ENCODE assay signal across 8 cellular contexts in genomic region chr22:49967333-49968241, GRCh38. TPM values are rescaled to one million over a fixed set of nuclear protein-coding genes. Genes with fewer than 3 reads are reported as not detected.
DNase-seq lines count a peak whose midpoint lies in the region; FAIRE-seq and TF ChIP-seq lines count a peak whose summit lies in the region.

No MANE protein-coding gene starts in this region.

- H3K27me3 ChIP-seq in H9 (ENCODE audit: insufficient read depth, low read length), result no peaks in the 10 kb centered on the region

- TF ChIP-seq CTCF in H9 (conservative IDR thresholded peaks at IDR 0.05), result no peak

- peaks cover 7 to 9% of the 10 kb centered on the region in 2 experiments; a peak in 3 of 4 replicates for H3K4me1 Mint-ChIP-seq in H9
- peaks cover 34% of the 10 kb centered on the region for H3K4me1 Mint-ChIP-seq in activated T-helper 1 cell treated with anti-CD3 and anti-CD28 coated beads, Interleukin-12 subunit alpha, Interleukin-12 subunit beta, Interleukin-2, Interleukin-4 antibody, amounts not matched to agents 30 ng/mL and 10 ng/mL and 1 ng/mL, durations not matched to agents 14 hours and 24 hours and 36 hours (ENCODE audit: low read depth)

- no peak overlapping the region for H4K91ac ChIP-seq in H9 (ENCODE audit: insufficient read length, low read depth, low read length)

- no peak overlapping the region for H2BK20ac ChIP-seq in H9 (ENCODE audit: low read depth, low read length, poor library complexity, severe bottlenecking)

- H3K4me1 ChIP-seq in H9 (ENCODE audit: insufficient read depth, low read length), result no peaks in the 10 kb centered on the region; the same call in 1 of the 2 replicates

- no peak overlapping the region for H3K27ac Mint-ChIP-seq in H9
- H3K27ac Mint-ChIP-seq in activated T-helper 1 cell treated with anti-CD3 and anti-CD28 coated beads, Interleukin-12 subunit alpha, Interleukin-12 subunit beta, Interleukin-2, Interleukin-4 antibody, amounts not matched to agents 30 ng/mL and 10 ng/mL and 1 ng/mL, durations not matched to agents 14 hours and 24 hours and 36 hours, result peak overlapping the region; percentile 52

- DNase-seq in H9 (peak; percentile 33), hypothalamus (lab: John Stamatoyannopoulos, UW) (peak in 32 of 51 donors; percentile 35 to 83 (median 60)), KG1 (lab: John Stamatoyannopoulos, UW) (no peak), epidermal melanocyte (ENCODE audit: insufficient read length, low spot score) (no peak), GM19239 (ENCODE audit: insufficient read length, low spot score) (no peak), NK-92 (lab: John Stamatoyannopoulos, UW; ENCODE audit: unreplicated experiment) (no peak)
- DNase-seq in activated T-helper 1 cell treated with anti-CD3 and anti-CD28 coated beads, Interleukin-12 subunit alpha, Interleukin-12 subunit beta, Interleukin-2, Interleukin-4 antibody, amounts not matched to agents 30 ng/mL and 10 ng/mL and 1 ng/mL, durations not matched to agents 14 hours and 24 hours and 36 hours (ENCODE audit: low spot score), result no peak
- peak; percentile 45 for DNase-seq in stimulated activated CD4-positive, alpha-beta T cell treated with anti-CD3 and anti-CD28 coated beads, Interleukin-15, amount 100 ng/mL, for 24 hours

- no peaks in the 10 kb centered on the region for H4K20me1 ChIP-seq in H9 (ENCODE audit: control insufficient read depth, insufficient read depth, insufficient read length)

- no peak overlapping the region for H3K23ac ChIP-seq in H9 (ENCODE audit: insufficient read length, low read depth, low read length)

- H3K27me3 Mint-ChIP-seq in H9 (ENCODE audit: low read depth), result peaks cover 16% of the 10 kb centered on the region
- no peaks in the 10 kb centered on the region for H3K27me3 Mint-ChIP-seq in activated T-helper 1 cell treated with anti-CD3 and anti-CD28 coated beads, Interleukin-12 subunit alpha, Interleukin-12 subunit beta, Interleukin-2, Interleukin-4 antibody, amounts not matched to agents 30 ng/mL and 10 ng/mL and 1 ng/mL, durations not matched to agents 14 hours and 24 hours and 36 hours (ENCODE audit: insufficient read depth)

- no peak overlapping the region for H3K18ac ChIP-seq in H9 (ENCODE audit: insufficient read length, low read depth, low read length)

- no CpG with 5 or more reads among the region's 38 CpGs for WGBS in H9 (ENCODE audit: extremely low coverage, insufficient read length, low lambda C conversion rate)

- H3K79me2 ChIP-seq in H9 (ENCODE audit: insufficient read depth, low read length), result peaks cover 3% of the 10 kb centered on the region; the same call in 1 of the 2 replicates

- peaks cover 8 to 15% (median 14%) of the 10 kb centered on the region in 3 experiments; a peak in 5 of 7 replicates for H3K36me3 Mint-ChIP-seq in H9 (ENCODE audit: insufficient read depth in 1 of 3, low read depth in 3 of 3)
- H3K36me3 Mint-ChIP-seq in activated T-helper 1 cell treated with anti-CD3 and anti-CD28 coated beads, Interleukin-12 subunit alpha, Interleukin-12 subunit beta, Interleukin-2, Interleukin-4 antibody, amounts not matched to agents 30 ng/mL and 10 ng/mL and 1 ng/mL, durations not matched to agents 14 hours and 24 hours and 36 hours (ENCODE audit: low read depth), result peaks cover 21% of the 10 kb centered on the region

- no peaks in the 10 kb centered on the region for H3K9me3 ChIP-seq in H9 (ENCODE audit: control insufficient read depth, low read depth, low read length)

- no peak overlapping the region for H4K8ac ChIP-seq in H9 (replicated peaks; ENCODE audit: insufficient read length, low read depth, low read length)

- no peak overlapping the region for H3K4me3 Mint-ChIP-seq in H9
- H3K4me3 Mint-ChIP-seq in activated T-helper 1 cell treated with anti-CD3 and anti-CD28 coated beads, Interleukin-12 subunit alpha, Interleukin-12 subunit beta, Interleukin-2, Interleukin-4 antibody, amounts not matched to agents 30 ng/mL and 10 ng/mL and 1 ng/mL, durations not matched to agents 14 hours and 24 hours and 36 hours, result peak overlapping the region; percentile 30

- H2BK15ac ChIP-seq in H9 (ENCODE audit: low read depth, low read length), result no peak overlapping the region

- H2AK5ac ChIP-seq in H9 (ENCODE audit: insufficient read length, low read length), result no peak overlapping the region

- intact Hi-C loops in activated T-helper 1 cell treated with anti-CD3 and anti-CD28 coated beads, Interleukin-12 subunit alpha, Interleukin-12 subunit beta, Interleukin-2, Interleukin-4 antibody, amounts not matched to agents 30 ng/mL and 10 ng/mL and 1 ng/mL, durations not matched to agents 14 hours and 24 hours and 36 hours (cut with micrococcal nuclease), result loop anchor here (10.0 kb wide), 1 partner anchor 567 kb away; the partner anchor contains the start of gene TYMP

- H2BK120ac ChIP-seq in H9 (ENCODE audit: low read depth, low read length, poor library complexity, severe bottlenecking), result no peak overlapping the region

- H3K56ac ChIP-seq in H9 (ENCODE audit: insufficient read length, low read depth, low read length), result no peak overlapping the region

- peaks cover 6% of the 10 kb centered on the region for H3K79me1 ChIP-seq in H9 (ENCODE audit: insufficient read depth, low read depth, low read length, poor library complexity, severe bottlenecking)

- H3T11ph ChIP-seq in H9 (ENCODE audit: low read length), result no peak overlapping the region

- no peaks in the 10 kb centered on the region for H3K23me2 ChIP-seq in H9 (ENCODE audit: insufficient read length, low read depth, low read length, poor library complexity, severe bottlenecking)

- no peak overlapping the region; the same call in 1 of the 2 replicates for H3K14ac ChIP-seq in H9 (ENCODE audit: insufficient read depth, low read length)

- H3K9ac ChIP-seq in H9 (ENCODE audit: extremely low read depth, insufficient read length, low read length), result no peak overlapping the region

- no peak for FAIRE-seq in GM19239 (lab: Jason Lieb, UNC)

- no peak overlapping the region for H2BK12ac ChIP-seq in H9 (ENCODE audit: insufficient read length, low read depth, low read length)

- H3K4ac ChIP-seq in H9 (ENCODE audit: low read depth, low read length), result no peak overlapping the region

- no peak overlapping the region for H3K27ac ChIP-seq in H9 (ENCODE audit: insufficient read length, low read depth, low read length)

- no peak overlapping the region for H3K4me2 ChIP-seq in H9 (ENCODE audit: insufficient read depth, insufficient read length, low read length)

- H2BK5ac ChIP-seq in H9 (ENCODE audit: insufficient read length, low read length), result no peak overlapping the region

- H2AFZ ChIP-seq in H9 (ENCODE audit: low read length), result no peak overlapping the region

- no peak overlapping the region for H4K5ac ChIP-seq in H9 (ENCODE audit: insufficient read length, low read depth, low read length)

- no peaks in the 10 kb centered on the region for H3K9me3 Mint-ChIP-seq in H9
- no peaks in the 10 kb centered on the region for H3K9me3 Mint-ChIP-seq in activated T-helper 1 cell treated with anti-CD3 and anti-CD28 coated beads, Interleukin-12 subunit alpha, Interleukin-12 subunit beta, Interleukin-2, Interleukin-4 antibody, amounts not matched to agents 30 ng/mL and 10 ng/mL and 1 ng/mL, durations not matched to agents 14 hours and 24 hours and 36 hours

RNA-seq across cellular contexts. Expression of gene PIM3, which starts 7.0 kb away (rescaled TPM):
- total RNA-seq in H9 (2021), result 43.4 and 45.1 TPM in 2 replicates
- 290 and 291 TPM in 2 replicates for total RNA-seq in activated T-helper 1 cell treated with anti-CD3 and anti-CD28 coated beads, Interleukin-12 subunit alpha, Interleukin-12 subunit beta, Interleukin-2, Interleukin-4 antibody, amounts not matched to agents 30 ng/mL and 10 ng/mL and 1 ng/mL, durations not matched to agents 14 hours and 24 hours and 36 hours

RNA-seq across cellular contexts. Expression of gene IL17REL, which starts 45.0 kb away (rescaled TPM):
- 0.11 and 0.20 TPM in 2 replicates for total RNA-seq in H9 (2021)
- total RNA-seq in activated T-helper 1 cell treated with anti-CD3 and anti-CD28 coated beads, Interleukin-12 subunit alpha, Interleukin-12 subunit beta, Interleukin-2, Interleukin-4 antibody, amounts not matched to agents 30 ng/mL and 10 ng/mL and 1 ng/mL, durations not matched to agents 14 hours and 24 hours and 36 hours, result 0.05 TPM in 1 of 2 replicates, not detected in the other

RNA-seq across cellular contexts. Expression of gene CRELD2, which starts 49.2 kb away (rescaled TPM):
- 34.7 and 37.9 TPM in 2 replicates for total RNA-seq in H9 (2021)
- total RNA-seq in activated T-helper 1 cell treated with anti-CD3 and anti-CD28 coated beads, Interleukin-12 subunit alpha, Interleukin-12 subunit beta, Interleukin-2, Interleukin-4 antibody, amounts not matched to agents 30 ng/mL and 10 ng/mL and 1 ng/mL, durations not matched to agents 14 hours and 24 hours and 36 hours, result 48.1 and 51.0 TPM in 2 replicates

RNA-seq across cellular contexts. Expression of gene ALG12, which starts 49.3 kb away (rescaled TPM):
- total RNA-seq in H9 (2021), result 19.2 and 20.6 TPM in 2 replicates
- total RNA-seq in activated T-helper 1 cell treated with anti-CD3 and anti-CD28 coated beads, Interleukin-12 subunit alpha, Interleukin-12 subunit beta, Interleukin-2, Interleukin-4 antibody, amounts not matched to agents 30 ng/mL and 10 ng/mL and 1 ng/mL, durations not matched to agents 14 hours and 24 hours and 36 hours, result 13.1 and 18.5 TPM in 2 replicates

Comparison
In these comparisons a context has a peak if more than half of its experiments do, and no peak if none do; other contexts are left out.
1. DNase-seq: peak in H9 (single experiment), hypothalamus (32 of 51) and stimulated activated CD4-positive, alpha-beta T cell treated with anti-CD3 and anti-CD28 coated beads, Interleukin-15, amount 100 ng/mL, for 24 hours (single experiment); none in activated T-helper 1 cell treated with anti-CD3 and anti-CD28 coated beads, Interleukin-12 subunit alpha, Interleukin-12 subunit beta, Interleukin-2, Interleukin-4 antibody, amounts not matched to agents 30 ng/mL and 10 ng/mL and 1 ng/mL, durations not matched to agents 14 hours and 24 hours and 36 hours (single experiment), KG1 (single experiment), epidermal melanocyte (single experiment), GM19239 (single experiment) and NK-92 (single experiment).